ENCODE assay signal across 13 cellular contexts in the genomic region with DNA sequence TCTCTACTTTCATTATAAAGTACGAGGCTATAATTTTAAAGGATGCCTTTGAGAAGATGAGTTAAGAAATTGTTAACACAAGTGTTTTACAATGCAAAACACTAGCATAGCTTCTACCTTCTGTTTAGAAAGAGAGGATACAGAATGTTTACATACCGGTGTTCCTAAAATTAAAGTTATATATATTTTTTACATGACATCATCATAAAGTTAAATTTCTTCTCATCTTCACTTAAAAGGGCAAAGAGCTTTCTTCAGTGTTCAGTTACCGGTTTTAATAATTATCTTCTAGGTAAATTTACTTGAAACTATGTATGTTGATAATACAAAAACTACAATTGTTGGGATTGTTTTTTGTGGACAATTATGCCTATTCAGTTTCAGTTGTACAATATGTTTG.
"Had no signal": no experiment of that assay in that cellular context is flagged by ENCODE, and none has a peak within 500 bp of the region (broad histone marks: within the 10 kb centered on the region; RNA-seq: fewer than 3 reads in every experiment).

No MANE protein-coding gene starts in this region.

- H3K27ac Mint-ChIP-seq: activated naive CD4-positive, alpha-beta T cell treated with anti-CD3 and anti-CD28 coated beads, Interleukin-2, amount 50 U/mL, for 24 hours; brain had no signal

- H3K4me3 ChIP-seq: spleen, upper lobe of right lung had no signal

- H3K27me3 ChIP-seq: spleen, upper lobe of right lung had no signal

- H3K4me1 Mint-ChIP-seq: activated naive CD4-positive, alpha-beta T cell treated with anti-CD3 and anti-CD28 coated beads, Interleukin-2, amount 50 U/mL, for 24 hours; brain had no signal

- H3K9me3 ChIP-seq: spleen, upper lobe of right lung had no signal

- DNase-seq: activated CD4-positive, alpha-beta T cell treated with anti-CD3 and anti-CD28 coated beads, Interleukin-2, amount 50 U/mL, for 1 hour; activated T-cell treated with anti-CD3 and anti-CD28 coated beads for 4 hours; amniotic stem cell; foreskin melanocyte; head of caudate nucleus; midbrain; naive thymus-derived CD4-positive, alpha-beta T cell; spleen; stimulated activated CD4-positive, alpha-beta T cell treated with anti-CD3 and anti-CD28 coated beads, Interleukin-2, amount 100 ng/mL, for 24 hours; stimulated activated naive CD4-positive, alpha-beta T cell treated with Interleukin-2 at 50 U/mL for 16 hours; upper lobe of right lung had no signal

- H3K27me3 Mint-ChIP-seq: activated naive CD4-positive, alpha-beta T cell treated with anti-CD3 and anti-CD28 coated beads, Interleukin-2, amount 50 U/mL, for 24 hours; brain; naive thymus-derived CD4-positive, alpha-beta T cell had no signal

- H3K9me3 Mint-ChIP-seq: activated naive CD4-positive, alpha-beta T cell treated with anti-CD3 and anti-CD28 coated beads, Interleukin-2, amount 50 U/mL, for 24 hours; brain had no signal

- H3K4me1 ChIP-seq: spleen, upper lobe of right lung had no signal

- ATAC-seq: naive thymus-derived CD4-positive, alpha-beta T cell; upper lobe of right lung had no signal

- H3K27ac ChIP-seq: spleen, upper lobe of right lung had no signal

- H3K4me3 Mint-ChIP-seq: activated naive CD4-positive, alpha-beta T cell treated with anti-CD3 and anti-CD28 coated beads, Interleukin-2, amount 50 U/mL, for 24 hours; brain; naive thymus-derived CD4-positive, alpha-beta T cell had no signal
